1 cellular context compared by ENCODE assay signal in the genomic region with DNA sequence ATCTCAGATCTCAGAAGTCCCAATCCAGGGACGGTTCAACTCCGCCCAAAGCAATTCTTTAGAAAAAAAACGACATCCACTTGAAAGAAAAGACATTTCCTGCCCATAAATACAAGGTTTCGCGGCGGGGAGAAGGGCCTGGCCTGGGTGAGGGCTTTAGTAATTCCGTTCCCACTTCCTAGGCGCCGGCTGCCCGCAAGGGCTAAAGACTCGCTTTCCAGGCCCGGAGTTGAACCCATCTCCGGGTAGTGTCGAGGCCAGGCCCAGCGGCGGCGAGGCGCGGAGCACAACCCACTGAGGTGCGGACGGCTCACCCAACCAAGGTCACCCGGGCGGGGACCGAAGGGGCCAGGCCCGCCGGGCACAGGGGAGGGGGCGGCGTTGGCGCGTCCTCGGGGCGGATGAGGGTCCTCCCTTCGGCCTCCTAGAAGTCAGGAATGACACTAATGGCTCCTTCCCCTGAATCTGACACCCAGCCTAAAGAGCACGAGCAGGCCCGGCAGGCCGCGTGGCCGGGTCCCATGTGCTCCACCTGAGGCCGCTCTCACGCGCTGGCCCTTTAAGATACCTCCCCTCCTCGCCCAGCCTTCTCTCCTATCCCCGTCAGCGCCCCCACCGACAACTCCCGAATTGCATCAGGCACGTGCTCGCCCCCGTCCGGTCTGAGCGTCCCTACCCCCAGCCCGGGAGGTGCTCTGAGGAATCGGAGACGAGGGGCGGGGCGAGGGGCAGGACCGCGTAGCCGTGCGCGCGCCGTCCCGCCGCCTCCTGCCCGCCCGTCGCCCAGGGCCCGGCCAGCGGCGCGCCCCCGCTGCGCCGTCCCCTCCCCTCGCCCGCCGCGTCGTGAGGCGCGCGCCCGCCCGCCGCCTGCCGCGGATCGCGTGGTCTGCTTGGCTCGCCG.
A peak's percentile ranks its signal among the peaks of the same experiment; 100 is the strongest.
TF ChIP-seq lines count a peak whose summit lies in the region.

No MANE protein-coding gene starts in this region.

TF ChIP-seq in SK-N-SH, 30 proteins besides CTCF, POLR2A, EP300 and RAD21 (continued from another document):
- peak; percentile 25 for TF ChIP-seq SIN3A (IDR thresholded peaks at IDR 0.05; ENCODE audit: borderline replicate concordance, low read depth, low read length)
- TF ChIP-seq FOSL2 (IDR thresholded peaks at IDR 0.05; ENCODE audit: borderline replicate concordance, low read depth): no peak
- peak; percentile 31; the same call in 1 of the 2 replicates for TF ChIP-seq TCF12 (IDR thresholded peaks at IDR 0.05)
- no peak for TF ChIP-seq FOXM1 (IDR thresholded peaks at IDR 0.05; ENCODE audit: low read depth)
- TF ChIP-seq RFX5 (IDR thresholded peaks at IDR 0.05; ENCODE audit: low read length): no peak; the same call in 1 of the 2 replicates
- TF ChIP-seq MEF2A (IDR thresholded peaks at IDR 0.05; ENCODE audit: borderline replicate concordance, low read depth): no peak
- no peak for TF ChIP-seq GATA2 (CRISPR knock-in tag; IDR thresholded peaks at IDR 0.05)
- 0 out of 2 replicates have a peak, but pooled peaks have one; percentile 31 for TF ChIP-seq FOXJ3 (CRISPR knock-in tag; IDR thresholded peaks at IDR 0.05)
- no peak for TF ChIP-seq EZH2phosphoT487 (IDR thresholded peaks at IDR 0.05; ENCODE audit: borderline replicate concordance, low read depth)
- TF ChIP-seq RXRA (IDR thresholded peaks at IDR 0.05; ENCODE audit: borderline replicate concordance, low read depth): no peak
- 0 out of 2 replicates have a peak, but pooled peaks have one; percentile 21 for TF ChIP-seq REST (IDR thresholded peaks at IDR 0.05; ENCODE audit: low read depth, low read length)
- no peak for TF ChIP-seq ELF1 (IDR thresholded peaks at IDR 0.05)
- TF ChIP-seq, protein P1, sequence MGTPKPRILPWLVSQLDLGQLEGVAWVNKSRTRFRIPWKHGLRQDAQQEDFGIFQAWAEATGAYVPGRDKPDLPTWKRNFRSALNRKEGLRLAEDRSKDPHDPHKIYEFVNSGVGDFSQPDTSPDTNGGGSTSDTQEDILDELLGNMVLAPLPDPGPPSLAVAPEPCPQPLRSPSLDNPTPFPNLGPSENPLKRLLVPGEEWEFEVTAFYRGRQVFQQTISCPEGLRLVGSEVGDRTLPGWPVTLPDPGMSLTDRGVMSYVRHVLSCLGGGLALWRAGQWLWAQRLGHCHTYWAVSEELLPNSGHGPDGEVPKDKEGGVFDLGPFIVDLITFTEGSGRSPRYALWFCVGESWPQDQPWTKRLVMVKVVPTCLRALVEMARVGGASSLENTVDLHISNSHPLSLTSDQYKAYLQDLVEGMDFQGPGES (IDR thresholded peaks at IDR 0.05; ENCODE audit: low read depth, low read length): no peak
- no peak; the same call in 1 of the 2 replicates for TF ChIP-seq PBX3 (IDR thresholded peaks at IDR 0.05)
- TF ChIP-seq TAF1 (IDR thresholded peaks at IDR 0.05; ENCODE audit: borderline replicate concordance, low read depth, low read length): no peak; the same call in 1 of the 2 replicates
- TF ChIP-seq NFIC (IDR thresholded peaks at IDR 0.05; ENCODE audit: borderline replicate concordance): no peak
- TF ChIP-seq NRF1 (IDR thresholded peaks at IDR 0.05; ENCODE audit: low read depth, low read length): no peak
